Comparison of ENCODE assay signal across 11 cellular contexts in the genomic region with DNA sequence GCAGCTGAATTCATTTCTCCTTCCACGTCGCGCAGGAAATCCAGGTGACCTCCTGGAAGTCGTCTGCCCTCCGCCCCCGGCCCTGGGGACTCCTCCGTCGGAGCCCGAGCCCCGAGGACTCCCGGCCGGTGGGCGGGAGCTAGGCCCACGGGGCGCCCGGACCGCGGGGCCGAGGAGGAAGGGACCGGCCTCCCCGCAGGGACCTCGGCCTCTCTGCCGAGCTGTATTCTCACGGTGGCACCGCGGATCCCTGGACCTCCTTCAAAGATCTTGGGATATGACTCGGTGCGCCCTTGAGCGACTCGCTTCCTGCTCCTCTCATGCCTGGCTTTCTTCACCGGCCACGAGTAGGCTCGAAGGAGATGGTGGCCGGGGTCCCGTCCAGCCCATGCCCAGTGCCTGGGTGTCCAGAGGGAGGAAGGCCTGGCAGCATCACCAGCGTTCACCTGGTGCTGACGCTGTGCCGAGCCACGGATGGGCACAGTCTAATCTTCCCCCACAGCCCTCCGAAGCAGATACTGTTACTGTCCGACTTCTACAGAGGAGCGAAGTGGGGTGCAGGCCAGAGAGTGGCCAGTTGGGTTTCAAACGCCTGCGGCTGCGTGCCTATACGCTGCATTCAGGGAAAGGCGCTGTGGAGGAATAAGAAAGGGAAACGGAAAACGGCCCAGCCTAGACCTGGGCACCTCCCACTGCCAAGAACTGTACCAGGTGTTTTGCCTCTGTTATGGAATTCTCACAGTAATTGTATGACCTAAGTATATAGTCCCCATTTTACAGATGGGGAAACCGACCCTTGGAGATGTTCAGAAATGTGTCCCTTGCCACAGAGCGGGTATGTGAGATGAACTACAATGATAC. TPM values are rescaled to one million over a fixed set of nuclear protein-coding genes. Genes with fewer than 3 reads are reported as not detected.
DNase-seq lines count a peak whose midpoint lies in the region; ATAC-seq, FAIRE-seq and TF ChIP-seq lines count a peak whose summit lies in the region.
"Had no signal": no experiment of that assay in that cellular context is flagged by ENCODE, and none has a peak within 500 bp of the region (broad histone marks: within the 10 kb centered on the region; RNA-seq: fewer than 3 reads in every experiment).

No MANE protein-coding gene starts in this region.

- H3K79me2 ChIP-seq in keratinocyte (ENCODE audit: control insufficient read depth, insufficient read depth, low read length): no peaks in the 10 kb centered on the region

- no peak for TF ChIP-seq CTCF in keratinocyte (optimal IDR thresholded peaks at IDR 0.05 in 1 of 3, IDR thresholded peaks at IDR 0.05 in 1 of 3, conservative IDR thresholded peaks at IDR 0.05 in 1 of 3; ENCODE audit: extremely low read depth in 1 of 3, insufficient read depth in 2 of 3, low read length in 3 of 3)

- H3K4me2 ChIP-seq in keratinocyte (ENCODE audit: control insufficient read depth, extremely low read depth, insufficient read depth, low read depth, low read length): peak overlapping the region; percentile 61

- ATAC-seq in T-helper 17 cell: no peak
- no peak for ATAC-seq in stimulated activated memory B cell treated with anti-CD40 and anti-IgM and Interleukin-4, amounts not matched to agents 10 μg/mL and 1 μg/mL and 100 μg/mL, for 72 hours
- no peak for ATAC-seq in GM18502 (IDR thresholded peaks at IDR 0.05; ENCODE audit: poor library complexity, unreplicated experiment)
- no peak for ATAC-seq in GM18520 (IDR thresholded peaks at IDR 0.05; ENCODE audit: unreplicated experiment)

- H3K4me3 ChIP-seq in keratinocyte (ENCODE audit: control insufficient read depth in 2 of 3, extremely low read depth in 1 of 3, insufficient read depth in 2 of 3, low read depth in 1 of 3, low read length in 3 of 3): peak overlapping the region in 2 of 3 experiments; percentile 5 to 49

- peaks cover 49% of the 10 kb centered on the region for H3K27me3 ChIP-seq in keratinocyte (ENCODE audit: control insufficient read depth, extremely low read depth, insufficient read depth, low read length)

- H3K9ac ChIP-seq in keratinocyte (ENCODE audit: control insufficient read depth, extremely low read depth, insufficient read depth, low read length): no peak overlapping the region

- dilution Hi-C loops in keratinocyte (cut with MboI; ENCODE audit: extremely low pct_ligation_motif_present, low sequenced_read_pairs): no loop called here

- peaks cover 5% of the 10 kb centered on the region for H3K9me3 ChIP-seq in T-helper 17 cell (ENCODE audit: control insufficient read depth, low read length, poor library complexity, severe bottlenecking)
- H3K9me3 ChIP-seq in keratinocyte (ENCODE audit: control insufficient read depth, low read depth, low read length): peaks cover 2% of the 10 kb centered on the region

- H3K4me1 Mint-ChIP-seq in activated T-cell treated with anti-CD3 and anti-CD28 coated beads, Interleukin-2, amount 50 U/mL, for 24 hours (ENCODE audit: low read depth): peaks cover 19% of the 10 kb centered on the region
- peaks cover 10% of the 10 kb centered on the region for H3K4me1 Mint-ChIP-seq in T-helper 17 cell
- peaks cover 79% of the 10 kb centered on the region for H3K4me1 Mint-ChIP-seq in stimulated activated memory B cell treated with anti-CD40 and anti-IgM and Interleukin-4, amounts not matched to agents 10 μg/mL and 1 μg/mL and 100 μg/mL, for 72 hours

- no peak overlapping the region for H3K27ac ChIP-seq in keratinocyte (ENCODE audit: control insufficient read depth, insufficient read depth, low read length)

- FAIRE-seq in keratinocyte (lab: Jason Lieb, UNC): no peak

- DNase-seq in activated T-cell treated with anti-CD3 and anti-CD28 coated beads, Interleukin-2, amount 50 U/mL, for 24 hours: no peak
- no peak for DNase-seq in activated T-cell treated with anti-CD3 and anti-CD28 coated beads, Interleukin-2, amount 50 U/mL, for 1 hour
- DNase-seq in T-helper 17 cell (no peak), keratinocyte (ENCODE audit: low read depth, low spot score) (no peak), NCI-H2171 treated with DMSO at 0.1 percent for 48 hours (lab: John Stamatoyannopoulos, UW) (no peak)
- DNase-seq: anterior cingulate cortex, NCI-H2029 treated with DMSO at 0.1 percent for 48 hours, T-cell had no signal

- H2AFZ ChIP-seq in keratinocyte (ENCODE audit: control insufficient read depth, low read length): no peak overlapping the region

- H3K9me3 Mint-ChIP-seq in activated T-cell treated with anti-CD3 and anti-CD28 coated beads, Interleukin-2, amount 50 U/mL, for 24 hours: peaks cover 14% of the 10 kb centered on the region
- peaks cover 4% of the 10 kb centered on the region for H3K9me3 Mint-ChIP-seq in stimulated activated memory B cell treated with anti-CD40 and anti-IgM and Interleukin-4, amounts not matched to agents 10 μg/mL and 1 μg/mL and 100 μg/mL, for 72 hours

- peaks cover 2% of the 10 kb centered on the region for H3K36me3 Mint-ChIP-seq in activated T-cell treated with anti-CD3 and anti-CD28 coated beads, Interleukin-2, amount 50 U/mL, for 24 hours (ENCODE audit: low read depth)
- peaks cover 4% of the 10 kb centered on the region for H3K36me3 Mint-ChIP-seq in T-helper 17 cell (ENCODE audit: low read depth)
- H3K36me3 Mint-ChIP-seq in stimulated activated memory B cell treated with anti-CD40 and anti-IgM and Interleukin-4, amounts not matched to agents 10 μg/mL and 1 μg/mL and 100 μg/mL, for 72 hours: peaks cover 71% of the 10 kb centered on the region

- H4K20me1 ChIP-seq in keratinocyte (ENCODE audit: control insufficient read depth, extremely low read depth, insufficient read depth, low read length): peaks cover 3% of the 10 kb centered on the region

- H3K4me3 Mint-ChIP-seq in activated T-cell treated with anti-CD3 and anti-CD28 coated beads, Interleukin-2, amount 50 U/mL, for 24 hours: peak overlapping the region; percentile 28
- H3K4me3 Mint-ChIP-seq in T-helper 17 cell: peak overlapping the region; percentile 19
- peak overlapping the region; percentile 59 for H3K4me3 Mint-ChIP-seq in stimulated activated memory B cell treated with anti-CD40 and anti-IgM and Interleukin-4, amounts not matched to agents 10 μg/mL and 1 μg/mL and 100 μg/mL, for 72 hours

- no peaks in the 10 kb centered on the region for H3K9me1 ChIP-seq in keratinocyte (ENCODE audit: control insufficient read depth, extremely low read depth, insufficient read depth, low read length)

- no peaks in the 10 kb centered on the region for H3K36me3 ChIP-seq in keratinocyte (ENCODE audit: control insufficient read depth in 2 of 2, extremely low read depth in 1 of 2, insufficient read depth in 2 of 2, low read length in 2 of 2)

- peaks cover 82% of the 10 kb centered on the region for H3K27me3 Mint-ChIP-seq in activated T-cell treated with anti-CD3 and anti-CD28 coated beads, Interleukin-2, amount 50 U/mL, for 24 hours
- peaks cover 65% of the 10 kb centered on the region for H3K27me3 Mint-ChIP-seq in T-helper 17 cell
- H3K27me3 Mint-ChIP-seq in stimulated activated memory B cell treated with anti-CD40 and anti-IgM and Interleukin-4, amounts not matched to agents 10 μg/mL and 1 μg/mL and 100 μg/mL, for 72 hours: no peaks in the 10 kb centered on the region

- H3K4me1 ChIP-seq in keratinocyte (ENCODE audit: control insufficient read depth, extremely low read depth, insufficient read depth, low read length): no peaks in the 10 kb centered on the region

- no peak overlapping the region for H3K27ac Mint-ChIP-seq in activated T-cell treated with anti-CD3 and anti-CD28 coated beads, Interleukin-2, amount 50 U/mL, for 24 hours
- H3K27ac Mint-ChIP-seq in T-helper 17 cell: no peak overlapping the region
- H3K27ac Mint-ChIP-seq in stimulated activated memory B cell treated with anti-CD40 and anti-IgM and Interleukin-4, amounts not matched to agents 10 μg/mL and 1 μg/mL and 100 μg/mL, for 72 hours: peak overlapping the region; percentile 85
- H3K27ac Mint-ChIP-seq: T-cell had no signal

RNA-seq across cellular contexts. Expression of a gene that starts 47.3 kb away (rescaled TPM):
- total RNA-seq in T-helper 17 cell: 10 to 100 TPM in 1 of 2 donors, not detected in 1; 10.1 TPM
- not detected in 3 replicates for polyA plus RNA-seq in keratinocyte
- not detected for polyA plus RNA-seq in keratinocyte (2011; ENCODE audit: low read depth)
- not detected in 2 replicates for polyA plus RNA-seq in keratinocyte (2011; cell fraction: cytosol; rRNA removed)
- not detected in 2 replicates for polyA plus RNA-seq in keratinocyte (2011; cell fraction: nucleus; rRNA removed)
- polyA plus RNA-seq in keratinocyte (2012; ENCODE audit: low replicate concordance): not detected in 2 replicates
- not detected in 3 replicates for polyA minus RNA-seq in keratinocyte
- polyA minus RNA-seq in keratinocyte (2011; cell fraction: cytosol; rRNA and poly(A)+ RNA removed): not detected
- not detected in 2 replicates for polyA minus RNA-seq in keratinocyte (2011; cell fraction: nucleus; rRNA and poly(A)+ RNA removed)
